Comparison of ENCODE assay signal across 1 cellular context in genomic region chr17:4947411-4948165, GRCh38.
TF ChIP-seq lines count a peak whose summit lies in the region.

No MANE protein-coding gene starts in this region.

TF ChIP-seq in SK-N-SH, 30 proteins besides CTCF, POLR2A, EP300 and RAD21 (continued from another document):
- TF ChIP-seq ZBTB33 (IDR thresholded peaks at IDR 0.05; ENCODE audit: borderline replicate concordance, low read depth) (no peak), FOSL2 (IDR thresholded peaks at IDR 0.05; ENCODE audit: borderline replicate concordance, low read depth) (no peak), IRF3 (IDR thresholded peaks at IDR 0.05; ENCODE audit: low read depth, low read length) (no peak), ELF1 (IDR thresholded peaks at IDR 0.05) (peak; percentile 69), POLR2AphosphoS5 (IDR thresholded peaks at IDR 0.05; ENCODE audit: low read depth, low read length) (peak; percentile 65), RXRA (IDR thresholded peaks at IDR 0.05; ENCODE audit: borderline replicate concordance, low read depth) (no peak), EZH2phosphoT487 (IDR thresholded peaks at IDR 0.05; ENCODE audit: borderline replicate concordance, low read depth) (no peak), SMC3 (IDR thresholded peaks at IDR 0.05; ENCODE audit: low read depth, low read length) (no peak), RCOR1 (IDR thresholded peaks at IDR 0.05; ENCODE audit: low read length) (no peak), JUND (IDR thresholded peaks at IDR 0.05) (no peak), TEAD4 (IDR thresholded peaks at IDR 0.05; ENCODE audit: borderline replicate concordance, insufficient read depth) (no peak), USF1 (IDR thresholded peaks at IDR 0.05; ENCODE audit: borderline replicate concordance, low read depth) (no peak), GABPA (IDR thresholded peaks at IDR 0.05; ENCODE audit: low read depth) (peak; percentile 75), CHD2 (IDR thresholded peaks at IDR 0.05; ENCODE audit: low read length, partially characterized antibody) (no peak), MXI1 (IDR thresholded peaks at IDR 0.05; ENCODE audit: low read depth, low read length) (peak; percentile 67; the same call in 1 of the 2 replicates), MAX (IDR thresholded peaks at IDR 0.05; ENCODE audit: low read depth) (peak; percentile 64)
